ENCODE assay signal across 1 cellular context in the genomic region with DNA sequence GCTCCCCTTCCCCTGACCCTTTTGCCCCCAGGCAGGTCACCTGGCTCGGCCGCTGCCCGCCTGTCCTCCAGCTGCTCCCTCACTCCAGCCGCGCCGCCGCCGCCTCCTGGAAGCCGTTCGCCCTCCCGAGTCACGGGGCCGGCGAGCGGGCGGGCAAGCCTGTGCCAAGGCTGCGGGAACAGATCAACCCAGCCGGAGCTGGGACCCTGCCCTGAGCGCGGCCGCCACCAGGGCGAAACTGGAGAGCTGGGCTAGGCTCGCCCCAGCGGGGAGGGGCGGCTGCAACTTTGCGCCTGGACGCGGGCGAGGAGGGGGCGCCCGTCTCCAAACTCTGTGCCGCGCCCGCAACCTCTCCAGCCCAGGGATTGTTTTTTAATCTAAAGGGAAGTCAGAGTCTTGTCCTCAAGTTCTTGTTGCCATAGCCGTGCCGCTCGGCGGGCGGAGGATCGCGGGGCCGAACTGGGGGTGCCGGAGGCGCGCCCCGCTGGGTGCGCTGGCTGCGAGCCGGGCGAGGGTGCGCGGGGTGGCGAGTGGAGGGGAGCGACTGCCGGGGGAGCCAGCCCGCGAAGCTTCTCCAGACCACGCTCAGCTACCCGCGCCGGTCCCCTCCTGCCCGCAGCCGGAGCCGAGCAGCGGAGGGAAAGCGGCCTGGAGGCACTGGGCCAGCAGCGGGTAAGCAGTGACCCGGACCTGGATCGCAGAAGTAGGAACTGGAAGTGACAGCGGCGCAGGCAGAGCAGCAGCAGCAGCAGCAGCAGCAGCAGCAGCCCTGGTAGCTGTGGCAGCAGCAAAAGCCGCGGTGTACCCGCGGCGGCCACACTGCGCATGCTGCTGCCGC.
TF ChIP-seq lines count a peak whose summit lies in the region.

No MANE protein-coding gene starts in this region.

TF ChIP-seq in HepG2, 621 proteins besides CTCF, POLR2A, EP300 and RAD21 (continued from another document):
- TF ChIP-seq ZNF687 (CRISPR knock-in tag; IDR thresholded peaks at IDR 0.05) (peak; percentile 17; the same call in 1 of the 2 replicates), THYN1 (CRISPR knock-in tag; IDR thresholded peaks at IDR 0.05; ENCODE audit: borderline replicate concordance, low read depth) (no peak), NR0B2 (CRISPR knock-in tag; IDR thresholded peaks at IDR 0.05) (no peak), ZNF251 (CRISPR knock-in tag; IDR thresholded peaks at IDR 0.05) (no peak), FOXP1 (IDR thresholded peaks at IDR 0.05) (no peak), FOXP1 (CRISPR knock-in tag; IDR thresholded peaks at IDR 0.05) (no peak)
- TF ChIP-seq, protein P1, sequence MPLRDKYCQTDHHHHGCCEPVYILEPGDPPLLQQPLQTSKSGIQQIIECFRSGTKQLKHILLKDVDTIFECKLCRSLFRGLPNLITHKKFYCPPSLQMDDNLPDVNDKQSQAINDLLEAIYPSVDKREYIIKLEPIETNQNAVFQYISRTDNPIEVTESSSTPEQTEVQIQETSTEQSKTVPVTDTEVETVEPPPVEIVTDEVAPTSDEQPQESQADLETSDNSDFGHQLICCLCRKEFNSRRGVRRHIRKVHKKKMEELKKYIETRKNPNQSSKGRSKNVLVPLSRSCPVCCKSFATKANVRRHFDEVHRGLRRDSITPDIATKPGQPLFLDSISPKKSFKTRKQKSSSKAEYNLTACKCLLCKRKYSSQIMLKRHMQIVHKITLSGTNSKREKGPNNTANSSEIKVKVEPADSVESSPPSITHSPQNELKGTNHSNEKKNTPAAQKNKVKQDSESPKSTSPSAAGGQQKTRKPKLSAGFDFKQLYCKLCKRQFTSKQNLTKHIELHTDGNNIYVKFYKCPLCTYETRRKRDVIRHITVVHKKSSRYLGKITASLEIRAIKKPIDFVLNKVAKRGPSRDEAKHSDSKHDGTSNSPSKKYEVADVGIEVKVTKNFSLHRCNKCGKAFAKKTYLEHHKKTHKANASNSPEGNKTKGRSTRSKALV (CRISPR knock-in tag; IDR thresholded peaks at IDR 0.05): peak; percentile 91
- TF ChIP-seq, protein P2, sequence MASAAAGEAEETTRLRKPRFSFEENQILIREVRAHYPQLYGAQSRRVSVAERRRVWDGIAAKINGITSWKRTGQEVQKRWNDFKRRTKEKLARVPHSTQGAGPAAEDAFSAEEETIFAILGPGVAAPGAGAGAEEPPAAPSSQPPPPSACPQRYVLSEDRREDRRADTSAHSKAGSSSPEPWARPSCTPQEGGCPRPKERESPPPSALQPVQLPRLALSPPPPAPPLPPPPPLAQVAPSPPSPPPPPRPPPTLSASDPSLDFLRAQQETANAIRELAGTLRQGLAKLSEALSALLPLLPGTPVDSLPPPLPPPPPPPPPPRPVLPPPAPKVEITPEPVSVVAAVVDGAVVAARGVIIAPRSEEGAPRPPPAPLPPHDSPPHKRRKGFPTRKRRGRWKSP (CRISPR knock-in tag; IDR thresholded peaks at IDR 0.05): peak; percentile 72
- TF ChIP-seq, protein P3, sequence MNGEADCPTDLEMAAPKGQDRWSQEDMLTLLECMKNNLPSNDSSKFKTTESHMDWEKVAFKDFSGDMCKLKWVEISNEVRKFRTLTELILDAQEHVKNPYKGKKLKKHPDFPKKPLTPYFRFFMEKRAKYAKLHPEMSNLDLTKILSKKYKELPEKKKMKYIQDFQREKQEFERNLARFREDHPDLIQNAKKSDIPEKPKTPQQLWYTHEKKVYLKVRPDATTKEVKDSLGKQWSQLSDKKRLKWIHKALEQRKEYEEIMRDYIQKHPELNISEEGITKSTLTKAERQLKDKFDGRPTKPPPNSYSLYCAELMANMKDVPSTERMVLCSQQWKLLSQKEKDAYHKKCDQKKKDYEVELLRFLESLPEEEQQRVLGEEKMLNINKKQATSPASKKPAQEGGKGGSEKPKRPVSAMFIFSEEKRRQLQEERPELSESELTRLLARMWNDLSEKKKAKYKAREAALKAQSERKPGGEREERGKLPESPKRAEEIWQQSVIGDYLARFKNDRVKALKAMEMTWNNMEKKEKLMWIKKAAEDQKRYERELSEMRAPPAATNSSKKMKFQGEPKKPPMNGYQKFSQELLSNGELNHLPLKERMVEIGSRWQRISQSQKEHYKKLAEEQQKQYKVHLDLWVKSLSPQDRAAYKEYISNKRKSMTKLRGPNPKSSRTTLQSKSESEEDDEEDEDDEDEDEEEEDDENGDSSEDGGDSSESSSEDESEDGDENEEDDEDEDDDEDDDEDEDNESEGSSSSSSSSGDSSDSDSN (CRISPR knock-in tag; IDR thresholded peaks at IDR 0.05): peak; percentile 28; the same call in 1 of the 2 replicates
